8 cellular contexts compared by ENCODE assay signal in the genomic region with DNA sequence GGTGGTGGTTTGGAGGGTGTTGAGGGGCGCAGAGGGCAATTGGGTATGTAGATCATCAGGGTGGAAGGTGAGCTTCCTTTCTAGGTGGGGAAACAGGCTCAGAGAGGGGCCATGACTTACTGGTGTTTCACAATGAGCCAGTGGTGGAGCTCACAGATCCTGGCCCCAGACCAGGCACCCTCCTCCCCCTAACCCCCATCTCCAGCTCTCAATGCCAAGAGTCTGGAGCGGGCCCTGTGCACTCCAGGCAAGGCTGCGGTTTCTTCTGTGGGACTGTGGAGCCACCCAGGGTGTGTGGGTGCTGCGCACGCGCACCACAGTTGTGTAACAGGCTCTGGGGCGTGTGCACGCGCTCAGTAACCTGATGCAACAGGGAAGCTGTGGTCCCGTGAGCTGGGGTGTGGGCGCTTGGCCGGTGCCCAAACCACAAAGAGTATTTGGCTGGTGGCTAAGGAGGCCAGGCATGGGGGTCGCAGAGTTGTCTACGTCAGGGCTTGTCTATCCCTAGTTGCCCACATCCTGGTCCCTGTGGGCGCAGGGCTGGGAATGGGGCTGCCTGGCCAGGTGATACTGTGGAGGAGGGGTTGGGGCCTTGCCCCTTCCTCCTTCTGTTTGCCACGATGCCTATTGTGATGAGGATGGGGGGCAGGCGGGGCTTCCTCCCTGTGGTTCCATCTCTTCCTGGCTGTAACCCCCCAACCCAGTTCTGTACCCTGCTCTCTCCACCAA. TPM values are rescaled to one million over a fixed set of nuclear protein-coding genes. Genes with fewer than 3 reads are reported as not detected.
A peak's percentile ranks its signal among the peaks of the same experiment; 100 is the strongest.
DNase-seq lines count a peak whose midpoint lies in the region; ATAC-seq lines count a peak whose summit lies in the region.

No MANE protein-coding gene starts in this region.

- peak; percentile 34 for ATAC-seq in HG03469 (IDR thresholded peaks at IDR 0.05; ENCODE audit: unreplicated experiment)
- ATAC-seq in activated T-helper 17 cell treated with anti-CD3 and anti-CD28 coated beads, Interleukin-2, amount 50 U/mL, for 72 hours (replicated peaks), result peak; percentile 82
- ATAC-seq in GM19324 (IDR thresholded peaks at IDR 0.05; ENCODE audit: low FRiP score, unreplicated experiment), result no peak

- H3K4me1 Mint-ChIP-seq in activated T-helper 17 cell treated with anti-CD3 and anti-CD28 coated beads, Interleukin-2, amount 50 U/mL, for 72 hours, result peaks cover 23% of the 10 kb centered on the region

- H3K27me3 Mint-ChIP-seq in activated T-helper 17 cell treated with anti-CD3 and anti-CD28 coated beads, Interleukin-2, amount 50 U/mL, for 72 hours, result no peaks in the 10 kb centered on the region

- peak; percentile 23 to 31 for DNase-seq in SHP77 (lab: John Stamatoyannopoulos, UW)
- no peak for DNase-seq in SHP77 treated with DMSO at 0.1 percent for 48 hours (lab: John Stamatoyannopoulos, UW)
- DNase-seq in RPMI8226, result peak; percentile 96
- peak in 23 of 42 donors; percentile 4 to 64 (median 23) for DNase-seq in head of caudate nucleus
- DNase-seq in stimulated activated CD4-positive, alpha-beta T cell treated with anti-CD3 and anti-CD28 coated beads, Interleukin-15, amount 100 ng/mL, for 24 hours, result peak; percentile 86

- peak overlapping the region; percentile 86 for H3K27ac Mint-ChIP-seq in activated T-helper 17 cell treated with anti-CD3 and anti-CD28 coated beads, Interleukin-2, amount 50 U/mL, for 72 hours

- intact Hi-C loops in head of caudate nucleus (cut with DNase I), result no loop called here

- H3K9me3 Mint-ChIP-seq in activated T-helper 17 cell treated with anti-CD3 and anti-CD28 coated beads, Interleukin-2, amount 50 U/mL, for 72 hours, result no peaks in the 10 kb centered on the region

- H3K36me3 Mint-ChIP-seq in activated T-helper 17 cell treated with anti-CD3 and anti-CD28 coated beads, Interleukin-2, amount 50 U/mL, for 72 hours (ENCODE audit: low read depth), result no peaks in the 10 kb centered on the region

- peak overlapping the region; percentile 74 for H3K4me3 Mint-ChIP-seq in activated T-helper 17 cell treated with anti-CD3 and anti-CD28 coated beads, Interleukin-2, amount 50 U/mL, for 72 hours

RNA-seq across cellular contexts. Expression of gene MRPS18A, which starts 37.5 kb away (rescaled TPM):
- total RNA-seq in activated T-helper 17 cell treated with anti-CD3 and anti-CD28 coated beads, Interleukin-2, amount 50 U/mL, for 72 hours, result 10 to 100 TPM; 31.2 to 46.7 TPM

RNA-seq across cellular contexts. Expression of gene VEGFA, which starts 44.9 kb away (rescaled TPM):
- 100 to 1,000 TPM in 1 of 2 donors, 10 to 100 TPM in 1; 48.7 to 142 TPM for total RNA-seq in activated T-helper 17 cell treated with anti-CD3 and anti-CD28 coated beads, Interleukin-2, amount 50 U/mL, for 72 hours
